Comparison of ENCODE assay signal across 19 cellular contexts in the genomic region with DNA sequence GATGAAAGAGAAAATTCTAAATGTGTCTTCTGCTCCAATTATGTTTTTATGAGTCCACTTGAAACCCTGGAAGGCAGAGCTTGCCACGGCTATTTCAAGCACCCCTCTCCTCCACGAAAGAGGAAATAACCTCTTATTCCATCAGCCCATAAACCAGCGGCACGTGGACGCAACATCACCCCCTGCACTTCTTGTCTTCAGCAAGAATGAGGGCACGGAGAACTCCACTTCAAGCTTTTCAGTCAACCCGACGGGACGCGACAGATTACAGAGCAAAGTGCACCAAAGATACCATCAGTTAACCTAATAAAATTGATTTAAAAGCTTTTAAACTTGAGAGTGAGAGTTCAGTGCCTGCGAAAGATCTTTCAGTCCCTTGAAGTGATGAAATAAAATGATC.
"Had no signal": no experiment of that assay in that cellular context is flagged by ENCODE, and none has a peak within 500 bp of the region (broad histone marks: within the 10 kb centered on the region; RNA-seq: fewer than 3 reads in every experiment).

No MANE protein-coding gene starts in this region.

- H3K27ac Mint-ChIP-seq: naive thymus-derived CD4-positive, alpha-beta T cell had no signal

- H3K36me3 ChIP-seq: colonic mucosa, ovary, right atrium auricular region, sigmoid colon, stomach, thoracic aorta, transverse colon had no signal

- ATAC-seq: left lobe of liver; naive thymus-derived CD4-positive, alpha-beta T cell had no signal

- H3K4me3 ChIP-seq: colonic mucosa, hepatocyte, ovary, right atrium auricular region, sigmoid colon, skin epidermis, stomach, thoracic aorta, transverse colon had no signal

- H3K4me2 ChIP-seq: hepatocyte had no signal

- H3K36me3 Mint-ChIP-seq: naive thymus-derived CD4-positive, alpha-beta T cell had no signal

- H3K79me2 ChIP-seq: hepatocyte had no signal

- H3K27me3 ChIP-seq: colonic mucosa, ovary, right atrium auricular region, sigmoid colon, stomach, transverse colon had no signal

- H2AFZ ChIP-seq: hepatocyte had no signal

- H3K4me3 Mint-ChIP-seq: naive thymus-derived CD4-positive, alpha-beta T cell had no signal

- H3K9me3 ChIP-seq: colonic mucosa, ovary, right atrium auricular region, sigmoid colon, stomach, thoracic aorta, transverse colon had no signal

- H3K27ac ChIP-seq: colonic mucosa, hepatocyte, ovary, right atrium auricular region, sigmoid colon, skin epidermis, stomach, thoracic aorta, transverse colon had no signal

- H3K27me3 Mint-ChIP-seq: naive thymus-derived CD4-positive, alpha-beta T cell had no signal

- H3K4me1 Mint-ChIP-seq: naive thymus-derived CD4-positive, alpha-beta T cell had no signal

- H3K4me1 ChIP-seq: colonic mucosa, right atrium auricular region, transverse colon had no signal

- DNase-seq: colonic mucosa; effector CD4-positive, alpha-beta T cell; foreskin melanocyte; head of caudate nucleus; kidney glomerular epithelial cell; mammary epithelial cell; naive thymus-derived CD4-positive, alpha-beta T cell; nucleus accumbens; ovary; sigmoid colon; stimulated activated naive CD4-positive, alpha-beta T cell; stomach; substantia nigra; transverse colon had no signal
